In the genomic region with DNA sequence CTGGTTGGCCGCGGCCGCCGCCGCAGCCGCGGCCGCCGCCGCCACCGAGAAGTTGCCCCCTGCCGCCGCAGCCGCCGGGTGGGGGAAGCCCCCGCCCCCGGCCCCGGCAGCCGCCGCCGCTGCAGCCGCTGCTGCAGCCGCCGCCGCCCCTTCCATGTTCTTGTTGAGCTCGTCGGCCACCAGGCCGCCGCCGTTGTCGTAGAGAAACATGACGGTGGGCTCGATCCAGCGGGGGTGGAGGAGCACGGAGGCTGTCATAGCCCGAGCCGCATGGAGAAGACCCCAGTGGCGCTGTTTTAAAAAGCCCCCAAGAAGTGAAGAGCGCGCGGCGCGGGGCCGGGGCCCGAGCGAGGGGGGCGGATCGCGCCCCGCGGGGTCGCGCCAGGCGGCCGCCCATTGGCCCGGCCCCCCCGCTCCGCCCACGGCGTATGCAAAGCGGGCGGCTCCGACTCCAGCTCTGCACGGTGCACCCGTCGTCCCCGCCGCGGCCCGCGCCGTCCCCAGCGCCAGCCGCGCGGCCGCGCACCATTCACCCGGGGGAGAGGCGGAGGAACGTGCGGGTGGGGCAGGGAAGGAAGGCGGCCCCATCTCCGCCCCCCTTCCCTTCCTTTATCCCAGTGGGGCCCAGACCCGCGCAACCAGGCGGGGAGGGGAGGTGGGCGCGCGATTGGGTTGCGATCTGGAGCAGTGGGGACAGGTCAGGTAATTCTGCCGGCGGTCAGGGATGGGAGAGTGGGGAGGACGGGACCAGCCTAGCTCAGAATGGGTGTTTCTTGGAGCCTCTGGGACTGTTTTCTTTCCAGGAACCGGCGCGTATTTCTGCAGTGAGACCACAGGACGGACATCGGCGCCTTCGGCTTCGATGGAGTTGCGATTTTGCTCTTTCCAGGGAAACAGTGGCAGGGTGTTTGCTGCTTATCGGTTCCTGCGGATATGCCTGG, we compare ENCODE assay signal across 8 cellular contexts. TPM values are rescaled to one million over a fixed set of nuclear protein-coding genes. Genes with fewer than 3 reads are reported as not detected.
DNase-seq lines count a peak whose midpoint lies in the region; ATAC-seq and TF ChIP-seq lines count a peak whose summit lies in the region.

A gene (minus strand): TSS at position 272 of the 941 bp plus-strand sequence. CDS start 14 bp downstream, at position 258.

- H3K36me3 Mint-ChIP-seq in brain: no peaks in the 10 kb centered on the region

- H3K27ac ChIP-seq in GM23248 (no peak within 1 kb of the TSS), mucosa of rectum (ENCODE audit: low read depth in 2 of 2, low read length in 2 of 2) (peak within 1 kb of the TSS; percentile 95 to 97)

- H3K79me2 ChIP-seq in GM23248 (ENCODE audit: insufficient read depth): no peaks in the 10 kb centered on the region

- H3K4me1 ChIP-seq in GM23248 (ENCODE audit: insufficient read depth) (no peaks in the 10 kb centered on the region), mucosa of rectum (ENCODE audit: control insufficient read depth in 2 of 2, insufficient read depth in 2 of 2, low read length in 2 of 2) (peaks cover 3 to 33% of the 10 kb centered on the region in 2 donors)

- DNase-seq in COLO668 (lab: John Stamatoyannopoulos, UW; ENCODE audit: unreplicated experiment) (peak; percentile 97), GM23248 (peak; percentile 74), NCI-H69 (lab: John Stamatoyannopoulos, UW) (peak; percentile 87), foreskin melanocyte (no peak)

- peak within 1 kb of the TSS; percentile 28; the same call in 1 of the 2 replicates for H3K9ac ChIP-seq in GM23248
- H3K9ac ChIP-seq in mucosa of rectum (ENCODE audit: low read depth in 1 of 2, low read length in 2 of 2): peak within 1 kb of the TSS; percentile 94 to 98

- peaks cover 35% of the 10 kb centered on the region for H3K27me3 ChIP-seq in GM23248 (replicated peaks; ENCODE audit: insufficient read depth)
- H3K27me3 ChIP-seq in mucosa of rectum (ENCODE audit: control insufficient read depth in 2 of 2, insufficient read depth in 2 of 2, low read length in 2 of 2): peaks cover 10 to 35% of the 10 kb centered on the region in 2 donors

- H3K4me3 ChIP-seq in GM23248 (peak within 1 kb of the TSS; percentile 77), mucosa of rectum (ENCODE audit: low read length in 2 of 2) (peak within 1 kb of the TSS; percentile 89 to 92)

- H3K27me3 Mint-ChIP-seq in brain: peaks cover 97% of the 10 kb centered on the region

- ATAC-seq in GM18505 (IDR thresholded peaks at IDR 0.05; ENCODE audit: unreplicated experiment): no peak
- ATAC-seq in GM19328 (IDR thresholded peaks at IDR 0.05; ENCODE audit: unreplicated experiment): no peak

- 2% methylated on average over 43 to 74 of the region's 105 CpGs for WGBS in GM23248 (ENCODE audit: low coverage in 1 of 2, low lambda C conversion rate in 2 of 2, missing lambda C conversion rate in 2 of 2), 2 experiments

- H4K20me1 ChIP-seq in GM23248 (ENCODE audit: insufficient read depth): no peaks in the 10 kb centered on the region

- H3K36me3 ChIP-seq in GM23248 (ENCODE audit: low read depth): no peaks in the 10 kb centered on the region
- no peaks in the 10 kb centered on the region for H3K36me3 ChIP-seq in mucosa of rectum (ENCODE audit: control insufficient read depth in 2 of 2, insufficient read depth in 2 of 2, low read length in 2 of 2)

- TF ChIP-seq CTCF in brain (conservative IDR thresholded peaks at IDR 0.05): no peak

- peaks cover 10% of the 10 kb centered on the region; the same call in 1 of the 2 replicates for H3F3A ChIP-seq in GM23248 (ENCODE audit: insufficient read depth)

- H3K4me3 Mint-ChIP-seq in brain: peak within 1 kb of the TSS; percentile 81 to 91 (median 88)

- H3K4me2 ChIP-seq in GM23248 (ENCODE audit: unreplicated experiment): peak within 1 kb of the TSS; percentile 76

- in situ Hi-C loops in GM23248 (cut with MboI): loop anchor here (10.0 kb wide), 4 partner anchors 385 to 895 kb away; no protein-coding TSS in a partner anchor

- no peaks in the 10 kb centered on the region for H3K9me3 ChIP-seq in GM23248 (ENCODE audit: low read depth)
- H3K9me3 ChIP-seq in mucosa of rectum (ENCODE audit: control insufficient read depth in 2 of 2, low read length in 2 of 2): peaks cover 0 to 2% of the 10 kb centered on the region in 2 donors

- H3K27ac Mint-ChIP-seq in brain: peak within 1 kb of the TSS in 1 of 5 experiments; percentile 47

- H2AFZ ChIP-seq in GM23248: peak within 1 kb of the TSS; percentile 86

- peaks cover 15% of the 10 kb centered on the region for H3K4me1 Mint-ChIP-seq in brain

- no peaks in the 10 kb centered on the region for H3K9me2 ChIP-seq in GM23248 (ENCODE audit: insufficient read depth)

- TF ChIP-seq POLR2A in GM18505 (IDR thresholded peaks at IDR 0.05; ENCODE audit: borderline replicate concordance, extremely low read depth, insufficient read depth, insufficient read length): no peak

- H3K9me3 Mint-ChIP-seq in brain: peaks cover 0 to 2% (median 0%) of the 10 kb centered on the region in 5 experiments

RNA-seq across cellular contexts. Expression of the gene that starts here (rescaled TPM):
- total RNA-seq in GM23248 (2014; rRNA removed; shearing (Covaris generic)): 0.13 and 0.43 TPM in 2 replicates
- 0.13 and 0.15 TPM in 2 replicates for polyA plus RNA-seq in GM23248 (2016; fragmentation: Nextera tagmentation; extraction: Ambion mirVana)
- 0.54 TPM for polyA plus RNA-seq in brain (ENCODE audit: insufficient read depth, low read depth, low replicate concordance)

Comparison
In these comparisons a context has a peak if more than half of its experiments do, and no peak if none do; other contexts are left out.
1. Peak in DNase-seq, H3K4me3 ChIP-seq, H3K9ac ChIP-seq and H3K4me2 ChIP-seq in GM23248; RNA of the gene not detected or under 1 TPM.